ENCODE assay signal across 9 cellular contexts in genomic region chr7:2864204-2864985, GRCh38. TPM values are rescaled to one million over a fixed set of nuclear protein-coding genes. Genes with fewer than 3 reads are reported as not detected.
DNase-seq lines count a peak whose midpoint lies in the region; ATAC-seq, FAIRE-seq and TF ChIP-seq lines count a peak whose summit lies in the region.
"Had no signal": no experiment of that assay in that cellular context is flagged by ENCODE, and none has a peak within 500 bp of the region (broad histone marks: within the 10 kb centered on the region; RNA-seq: fewer than 3 reads in every experiment).

No MANE protein-coding gene starts in this region.

- H2BK12ac ChIP-seq in mesenchymal stem cell (ENCODE audit: low read length in 2 of 2), result peak overlapping the region; percentile 94 to 98

- peak overlapping the region; percentile 89 for H2BK120ac ChIP-seq in mesenchymal stem cell (ENCODE audit: low read depth, low read length)

- H2BK15ac ChIP-seq in mesenchymal stem cell (ENCODE audit: low read depth, poor library complexity, severe bottlenecking), result peak overlapping the region; percentile 86

- 83% methylated on average over 8 of the region's 12 CpGs for WGBS in mesenchymal stem cell
- 88 to 90% methylated on average over 12 of the region's 12 CpGs for WGBS in upper lobe of left lung, 2 donors

- peak overlapping the region; percentile 96 for H4K91ac ChIP-seq in mesenchymal stem cell (ENCODE audit: low read length)

- no peak for DNase-seq in activated naive CD4-positive, alpha-beta T cell treated with anti-CD3 and anti-CD28 coated beads for 36 hours
- no peak for DNase-seq in activated naive CD4-positive, alpha-beta T cell treated with anti-CD3 and anti-CD28 coated beads, Interleukin-2, amount 50 U/mL, for 16 hours
- DNase-seq in astrocyte (ENCODE audit: low read depth) (no peak), mesenchymal stem cell (no peak), upper lobe of left lung (no peak), DMS 273 treated with DMSO at 0.1 percent for 48 hours (lab: John Stamatoyannopoulos, UW) (no peak)
- DNase-seq: NCI-H1417 treated with DMSO at 0.1 percent for 48 hours had no signal

- H3K4me3 Mint-ChIP-seq in activated naive CD4-positive, alpha-beta T cell treated with anti-CD3 and anti-CD28 coated beads for 36 hours, result peak overlapping the region; percentile 72
- no peak overlapping the region for H3K4me3 Mint-ChIP-seq in astrocyte (ENCODE audit: unreplicated experiment)

- TF ChIP-seq EP300 in upper lobe of left lung (IDR thresholded peaks at IDR 0.05), result no peak

- H2AK5ac ChIP-seq in mesenchymal stem cell (ENCODE audit: low read length, severe bottlenecking), result peak overlapping the region; percentile 11

- H3K9ac ChIP-seq in astrocyte (ENCODE audit: low read length) (peak overlapping the region; percentile 76), mesenchymal stem cell (ENCODE audit: low read length) (peak overlapping the region; percentile 90)

- peak overlapping the region; percentile 19 for H2BK5ac ChIP-seq in mesenchymal stem cell (ENCODE audit: low read depth, low read length, poor library complexity, severe bottlenecking)

- H3K4ac ChIP-seq in mesenchymal stem cell (ENCODE audit: low read depth in 1 of 2, low read length in 2 of 2), result peak overlapping the region; percentile 48 to 85

- peak overlapping the region in 1 of 2 experiments; percentile 44 for H3K14ac ChIP-seq in mesenchymal stem cell (ENCODE audit: low read length in 2 of 2)

- H3K18ac ChIP-seq in mesenchymal stem cell (ENCODE audit: low read depth in 1 of 2, low read length in 2 of 2), result peak overlapping the region; percentile 93 to 98

- H3K27ac Mint-ChIP-seq in activated naive CD4-positive, alpha-beta T cell treated with anti-CD3 and anti-CD28 coated beads for 36 hours, result peak overlapping the region; percentile 94
- H3K27ac Mint-ChIP-seq in astrocyte (ENCODE audit: unreplicated experiment), result peak overlapping the region; percentile 98

- peak overlapping the region; percentile 72 for H2AFZ ChIP-seq in astrocyte (ENCODE audit: low read depth, low read length)
- no peak overlapping the region for H2AFZ ChIP-seq in mesenchymal stem cell (ENCODE audit: low read depth, low read length)

- peak overlapping the region; percentile 94 for H4K8ac ChIP-seq in mesenchymal stem cell (ENCODE audit: low read length)

- peak overlapping the region; percentile 36 for H3K4me3 ChIP-seq in astrocyte (ENCODE audit: insufficient read depth, low read depth, low read length)
- peak overlapping the region in 1 of 2 experiments; percentile 65 for H3K4me3 ChIP-seq in mesenchymal stem cell (ENCODE audit: insufficient read depth in 1 of 2, low read depth in 1 of 2, low read length in 2 of 2)
- H3K4me3 ChIP-seq in upper lobe of left lung, result peak overlapping the region in 1 of 4 donors; percentile 15

- H3K4me1 Mint-ChIP-seq in activated naive CD4-positive, alpha-beta T cell treated with anti-CD3 and anti-CD28 coated beads for 36 hours (ENCODE audit: low read depth), result peaks cover 27% of the 10 kb centered on the region
- peaks cover 16% of the 10 kb centered on the region for H3K4me1 Mint-ChIP-seq in astrocyte (ENCODE audit: low read depth, unreplicated experiment)

- no peaks in the 10 kb centered on the region for H3K27me3 ChIP-seq in astrocyte (ENCODE audit: insufficient read depth, low read length)
- no peaks in the 10 kb centered on the region for H3K27me3 ChIP-seq in mesenchymal stem cell (ENCODE audit: control insufficient read depth in 1 of 2, insufficient read depth in 1 of 2, low read length in 2 of 2)
- H3K27me3 ChIP-seq in upper lobe of left lung, result no peaks in the 10 kb centered on the region

- H3K4me1 ChIP-seq in astrocyte (ENCODE audit: insufficient read depth, low read length) (peaks cover 31% of the 10 kb centered on the region), mesenchymal stem cell (ENCODE audit: control insufficient read depth, insufficient read depth, low read depth, low read length) (peaks cover 23% of the 10 kb centered on the region), upper lobe of left lung (peaks cover 18 to 28% (median 24%) of the 10 kb centered on the region in 4 donors)

- H3K9me3 ChIP-seq in astrocyte (ENCODE audit: insufficient read depth, low read depth, low read length), result no peaks in the 10 kb centered on the region
- no peaks in the 10 kb centered on the region for H3K9me3 ChIP-seq in mesenchymal stem cell (ENCODE audit: control insufficient read depth, low read length)
- no peaks in the 10 kb centered on the region for H3K9me3 ChIP-seq in upper lobe of left lung

- no peak for FAIRE-seq in astrocyte (lab: Jason Lieb, UNC)

- ATAC-seq in upper lobe of left lung (ENCODE audit: low FRiP score in 2 of 2) (no peak), HG03159 (IDR thresholded peaks at IDR 0.05; ENCODE audit: unreplicated experiment) (no peak), GM18873 (IDR thresholded peaks at IDR 0.05; ENCODE audit: low FRiP score, unreplicated experiment) (no peak)

- H3K36me3 Mint-ChIP-seq in activated naive CD4-positive, alpha-beta T cell treated with anti-CD3 and anti-CD28 coated beads for 36 hours (ENCODE audit: low read depth), result no peaks in the 10 kb centered on the region
- H3K36me3 Mint-ChIP-seq in astrocyte (ENCODE audit: low read depth, unreplicated experiment), result no peaks in the 10 kb centered on the region

- peak overlapping the region; percentile 91 for H3K27ac ChIP-seq in astrocyte (ENCODE audit: low read depth, low read length)
- H3K27ac ChIP-seq in mesenchymal stem cell (ENCODE audit: low read length, poor library complexity, severe bottlenecking), result peak overlapping the region; percentile 96
- H3K27ac ChIP-seq in upper lobe of left lung, result peak overlapping the region; percentile 76 to 95 (median 88)

- TF ChIP-seq CTCF in astrocyte (IDR thresholded peaks at IDR 0.05; ENCODE audit: insufficient read depth, low read depth, low read length) (no peak), upper lobe of left lung (IDR thresholded peaks at IDR 0.05) (no peak)

- intact Hi-C loops in activated naive CD4-positive, alpha-beta T cell treated with anti-CD3 and anti-CD28 coated beads for 36 hours (cut with micrococcal nuclease), result loop anchor here (2.0 to 10.0 kb wide), 4 partner anchors 142 to 1032 kb away; partner anchors contain the start of gene SDK1

- no peaks in the 10 kb centered on the region for H3K36me3 ChIP-seq in astrocyte (ENCODE audit: insufficient read depth, low read length)
- H3K36me3 ChIP-seq in mesenchymal stem cell (ENCODE audit: control insufficient read depth in 1 of 2, insufficient read depth in 2 of 2, low read depth in 1 of 2, low read length in 2 of 2), result no peaks in the 10 kb centered on the region
- no peaks in the 10 kb centered on the region for H3K36me3 ChIP-seq in upper lobe of left lung

- H3K79me2 ChIP-seq in astrocyte (ENCODE audit: insufficient read depth, low read length), result no peaks in the 10 kb centered on the region

- no peaks in the 10 kb centered on the region for H3K79me1 ChIP-seq in mesenchymal stem cell (replicated peaks; ENCODE audit: low read length, poor library complexity, severe bottlenecking)

- no peak overlapping the region for H3K23ac ChIP-seq in mesenchymal stem cell (ENCODE audit: low read length in 2 of 2)

- no peaks in the 10 kb centered on the region for H4K20me1 ChIP-seq in astrocyte (ENCODE audit: insufficient read depth, low read length)

- CTCF ChIA-PET in activated naive CD4-positive, alpha-beta T cell treated with anti-CD3 and anti-CD28 coated beads for 36 hours (lab: Charles Lee), result interaction anchor here (0.6 to 4.4 kb wide), 24 partner anchors 11 to 808 kb away, joined by 3 to 32 read pairs (median 4); no protein-coding TSS in a partner anchor

- TF ChIP-seq POLR2A in upper lobe of left lung (IDR thresholded peaks at IDR 0.05), result no peak

- no peaks in the 10 kb centered on the region for H3K9me3 Mint-ChIP-seq in activated naive CD4-positive, alpha-beta T cell treated with anti-CD3 and anti-CD28 coated beads for 36 hours
- no peaks in the 10 kb centered on the region for H3K9me3 Mint-ChIP-seq in astrocyte (ENCODE audit: unreplicated experiment)

- peak overlapping the region; percentile 84 for H3K4me2 ChIP-seq in astrocyte (ENCODE audit: low read length)
- no peak overlapping the region for H3K4me2 ChIP-seq in mesenchymal stem cell (ENCODE audit: low read length, poor library complexity, severe bottlenecking)

- no peaks in the 10 kb centered on the region for H3K27me3 Mint-ChIP-seq in activated naive CD4-positive, alpha-beta T cell treated with anti-CD3 and anti-CD28 coated beads for 36 hours (ENCODE audit: low read depth)
- peaks cover 3% of the 10 kb centered on the region for H3K27me3 Mint-ChIP-seq in astrocyte (ENCODE audit: low read depth, unreplicated experiment)

RNA-seq across cellular contexts. Expression of gene GNA12, which starts 20.3 kb away (rescaled TPM):
- total RNA-seq in activated naive CD4-positive, alpha-beta T cell treated with anti-CD3 and anti-CD28 coated beads for 36 hours, result 10 to 100 TPM; 14.1 to 15.0 TPM
- total RNA-seq in astrocyte, result 67.2 and 72.7 TPM in 2 replicates
- 78.8 TPM for polyA plus RNA-seq in mesenchymal stem cell (2013, experiment 1 of 2)
- 79.8 TPM for polyA plus RNA-seq in mesenchymal stem cell (2013, experiment 2 of 2)
- 10 to 100 TPM; 24.0 to 52.3 (median 35.7) TPM for total RNA-seq in upper lobe of left lung
